ENCODE assay signal across 9 cellular contexts in the genomic region with DNA sequence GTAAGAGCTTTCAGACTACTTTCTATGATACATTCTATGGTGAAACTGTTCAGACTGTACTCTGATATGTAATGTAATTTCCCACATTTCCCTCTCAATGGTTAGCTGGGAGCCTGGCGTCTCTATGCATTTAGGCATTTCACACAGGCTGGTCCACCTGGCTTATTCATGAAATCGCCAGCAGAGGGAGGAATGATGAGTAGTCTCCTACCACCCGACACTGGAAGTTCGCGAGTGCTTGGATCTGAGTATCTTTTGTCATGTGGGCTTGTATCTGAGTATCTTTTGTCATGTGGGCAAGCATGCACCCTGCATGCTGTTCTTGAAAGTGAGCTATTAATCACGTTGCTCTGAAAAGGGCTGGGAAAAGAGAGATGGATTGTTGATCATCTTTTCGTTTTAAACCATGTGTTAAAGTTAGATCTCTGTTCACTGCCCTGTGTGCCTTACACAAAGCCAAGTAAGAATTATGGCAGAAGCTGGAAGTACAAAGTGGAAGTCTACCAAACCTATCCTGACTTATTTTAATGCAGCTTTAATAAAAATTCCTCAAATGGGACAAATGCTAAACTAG.
A peak's percentile ranks its signal among the peaks of the same experiment; 100 is the strongest.
DNase-seq lines count a peak whose midpoint lies in the region; ATAC-seq and TF ChIP-seq lines count a peak whose summit lies in the region.
"Had no signal": no experiment of that assay in that cellular context is flagged by ENCODE, and none has a peak within 500 bp of the region (broad histone marks: within the 10 kb centered on the region; RNA-seq: fewer than 3 reads in every experiment).

No MANE protein-coding gene starts in this region.

- intact Hi-C loops in Right ventricle myocardium superior (cut with DNase I) = no loop called here
- intact Hi-C loops in cardiac septum (cut with DNase I) = no loop called here
- intact Hi-C loops in mucosa of descending colon (cut with DNase I, micrococcal nuclease) = no loop called here

- H3K36me3 ChIP-seq in mucosa of descending colon (ENCODE audit: low read depth) = no peaks in the 10 kb centered on the region

- H3K9me3 ChIP-seq in mucosa of descending colon = no peaks in the 10 kb centered on the region

- peak; percentile 63 for ATAC-seq in Right ventricle myocardium superior (ENCODE audit: poor library complexity)
- peak; percentile 43 for ATAC-seq in mucosa of descending colon

- peaks cover 5% of the 10 kb centered on the region for H3K4me1 ChIP-seq in mucosa of descending colon (ENCODE audit: low read depth)

- H3K4me3 ChIP-seq in cardiac fibroblast (replicated peaks in 1 of 2; ENCODE audit: low read depth in 2 of 2, low read length in 2 of 2) (no peak overlapping the region), mucosa of descending colon (no peak overlapping the region)

- TF ChIP-seq CTCF in cardiac fibroblast (IDR thresholded peaks at IDR 0.05; ENCODE audit: low read depth, low read length) (peak; percentile 36), mucosa of descending colon (IDR thresholded peaks at IDR 0.05) (peak; percentile 13)

- no peak for DNase-seq in Right ventricle myocardium superior
- DNase-seq in cardiac septum (ENCODE audit: low spot score) = no peak
- peak; percentile 31 for DNase-seq in NCI-H146 (lab: John Stamatoyannopoulos, UW)
- DNase-seq in cardiac fibroblast (ENCODE audit: low read depth in 2 of 2) = peak; percentile 31 to 55
- DNase-seq in mucosa of descending colon = peak in 2 of 3 donors; percentile 39 to 72
- DNase-seq in superior temporal gyrus (ENCODE audit: extremely low spot score) = no peak
- DNase-seq in T1000 (lab: John Stamatoyannopoulos, UW) = no peak
- no peak for DNase-seq in activated CD8-positive, alpha-beta memory T cell treated with anti-CD3 and anti-CD28 coated beads, Interleukin-2, amount 50 U/mL, for 4 hours
- DNase-seq: activated naive CD8-positive, alpha-beta T cell treated with anti-CD3 and anti-CD28 coated beads, Interleukin-2, amount 10 ng/mL, durations not matched to agents 7 days and 5 days had no signal

Comparison
In these comparisons a context has a peak if more than half of its experiments do, and no peak if none do; other contexts are left out.
1. DNase-seq: peak in NCI-H146 (single experiment), cardiac fibroblast (2 of 2) and mucosa of descending colon (2 of 3); none in Right ventricle myocardium superior (single experiment), cardiac septum (single experiment), superior temporal gyrus (single experiment), T1000 (single experiment) and activated CD8-positive, alpha-beta memory T cell treated with anti-CD3 and anti-CD28 coated beads, Interleukin-2, amount 50 U/mL, for 4 hours (single experiment).